8 cellular contexts compared by ENCODE assay signal in the genomic region with DNA sequence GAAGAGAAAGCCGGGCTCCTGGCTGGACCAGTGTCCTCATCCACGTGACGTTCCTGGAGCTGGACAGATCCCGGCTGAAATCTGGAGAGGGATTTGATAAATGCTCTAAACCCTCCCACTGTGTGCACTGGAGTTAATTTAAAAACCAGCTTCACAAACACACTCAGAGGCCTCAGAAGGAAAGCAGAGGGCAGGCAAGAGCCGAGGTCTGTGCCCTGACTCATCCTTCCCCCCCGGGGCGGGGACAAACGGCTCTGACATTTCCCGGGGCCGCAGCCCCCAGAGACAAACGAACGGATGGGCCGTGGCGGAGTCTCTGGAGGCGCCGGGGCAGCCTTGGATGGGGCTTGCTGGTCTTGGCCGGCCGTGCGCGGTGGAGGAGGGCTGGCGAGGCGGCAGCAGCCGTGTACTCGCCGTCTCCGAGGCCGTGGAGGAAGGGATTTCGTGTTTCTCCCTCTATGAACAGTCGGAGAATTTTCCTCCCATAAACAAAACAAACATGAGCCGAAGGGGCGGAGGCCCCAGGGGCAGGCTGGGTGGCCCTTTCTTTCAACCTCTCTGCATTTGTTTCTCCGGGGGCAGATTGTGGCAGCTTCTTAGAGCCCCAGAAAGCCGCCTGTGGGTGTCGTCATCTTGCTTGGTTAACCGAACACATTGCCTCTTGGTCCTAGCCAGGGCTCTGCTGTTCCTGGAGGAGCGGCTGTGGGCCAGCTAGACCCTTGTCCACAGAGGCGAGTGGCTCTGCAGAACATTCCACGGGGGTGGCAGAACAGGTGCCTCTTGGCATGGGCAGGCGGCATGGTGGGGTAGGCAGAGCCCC.
DNase-seq lines count a peak whose midpoint lies in the region; ATAC-seq, FAIRE-seq and TF ChIP-seq lines count a peak whose summit lies in the region.

No MANE protein-coding gene starts in this region.

- peak; percentile 31 for TF ChIP-seq CTCF in HFF-Myc (IDR thresholded peaks at IDR 0.05; ENCODE audit: low read depth, low read length, missing control alignments)

- H3K4me3 ChIP-seq in HFF-Myc (replicated peaks; ENCODE audit: low read depth, low read length) = peak overlapping the region; percentile 35

- DNase-seq in HFF-Myc (ENCODE audit: extremely low read depth, low read depth) (peak; percentile 30), ecto neural progenitor cell (ENCODE audit: low spot score) (peak; percentile 88), memory B cell (ENCODE audit: low spot score in 2 of 2) (no peak), amniotic stem cell (lab: John Stamatoyannopoulos, UW) (no peak), GM19239 (ENCODE audit: insufficient read length, low spot score) (no peak)
- DNase-seq in activated CD4-positive, alpha-beta T cell treated with anti-CD3 and anti-CD28 coated beads for 36 hours = peak; percentile 82
- DNase-seq in stimulated activated CD8-positive, alpha-beta memory T cell treated with anti-CD3 and anti-CD28 coated beads, Interleukin-15, amount 100 ng/mL, for 48 hours (ENCODE audit: low read depth in 2 of 2) = peak; percentile 45 to 60

- peak overlapping the region; percentile 59 for H3K4me3 Mint-ChIP-seq in activated CD4-positive, alpha-beta T cell treated with anti-CD3 and anti-CD28 coated beads for 36 hours
- peak overlapping the region; percentile 41 for H3K4me3 Mint-ChIP-seq in memory B cell

- POLR2A ChIA-PET in activated CD4-positive, alpha-beta T cell treated with anti-CD3 and anti-CD28 coated beads for 36 hours (lab: Charles Lee) = interaction anchor here (1.0 kb wide), 2 partner anchors 10 to 159 kb away, joined by 4 to 5 read pairs; no protein-coding TSS in a partner anchor

- CTCF ChIA-PET in activated CD4-positive, alpha-beta T cell treated with anti-CD3 and anti-CD28 coated beads for 36 hours (lab: Charles Lee) = interaction anchor here (0.6 to 1.9 kb wide), 4 partner anchors 12 to 407 kb away, joined by 3 to 7 read pairs (median 4); no protein-coding TSS in a partner anchor

- H3K9me3 Mint-ChIP-seq in activated CD4-positive, alpha-beta T cell treated with anti-CD3 and anti-CD28 coated beads for 36 hours (ENCODE audit: low read depth) = no peaks in the 10 kb centered on the region
- no peaks in the 10 kb centered on the region for H3K9me3 Mint-ChIP-seq in memory B cell

- peaks cover 16% of the 10 kb centered on the region for H3K4me1 Mint-ChIP-seq in activated CD4-positive, alpha-beta T cell treated with anti-CD3 and anti-CD28 coated beads for 36 hours
- H3K4me1 Mint-ChIP-seq in memory B cell = no peaks in the 10 kb centered on the region

- ATAC-seq in activated CD4-positive, alpha-beta T cell treated with anti-CD3 and anti-CD28 coated beads for 36 hours = peak; percentile 95
- peak; percentile 38 for ATAC-seq in memory B cell (ENCODE audit: low read depth)
- no peak for ATAC-seq in GM18870 (IDR thresholded peaks at IDR 0.05; ENCODE audit: unreplicated experiment)

- no peaks in the 10 kb centered on the region for H3K36me3 Mint-ChIP-seq in activated CD4-positive, alpha-beta T cell treated with anti-CD3 and anti-CD28 coated beads for 36 hours (ENCODE audit: low read depth)
- peaks cover 2% of the 10 kb centered on the region for H3K36me3 Mint-ChIP-seq in memory B cell

- no peaks in the 10 kb centered on the region for H3K27me3 Mint-ChIP-seq in activated CD4-positive, alpha-beta T cell treated with anti-CD3 and anti-CD28 coated beads for 36 hours
- peaks cover 16% of the 10 kb centered on the region for H3K27me3 Mint-ChIP-seq in memory B cell

- FAIRE-seq in GM19239 (lab: Jason Lieb, UNC) = no peak

- intact Hi-C loops in activated CD4-positive, alpha-beta T cell treated with anti-CD3 and anti-CD28 coated beads for 36 hours (cut with DNase I, micrococcal nuclease) = loop anchor here (1.0 to 10.0 kb wide), 4 partner anchors 157 to 413 kb away; no protein-coding TSS in a partner anchor

- H3K27ac Mint-ChIP-seq in activated CD4-positive, alpha-beta T cell treated with anti-CD3 and anti-CD28 coated beads for 36 hours = peak overlapping the region; percentile 80
- H3K27ac Mint-ChIP-seq in memory B cell = no peak overlapping the region

Comparison
In these comparisons a context has a peak if more than half of its experiments do, and no peak if none do; other contexts are left out.
1. DNase-seq: peak in HFF-Myc (single experiment), activated CD4-positive, alpha-beta T cell treated with anti-CD3 and anti-CD28 coated beads for 36 hours (single experiment), ecto neural progenitor cell (single experiment) and stimulated activated CD8-positive, alpha-beta memory T cell treated with anti-CD3 and anti-CD28 coated beads, Interleukin-15, amount 100 ng/mL, for 48 hours (2 of 2); none in memory B cell (0 of 2), amniotic stem cell (single experiment) and GM19239 (single experiment).